ENCODE assay signal across 1 cellular context in the genomic region with DNA sequence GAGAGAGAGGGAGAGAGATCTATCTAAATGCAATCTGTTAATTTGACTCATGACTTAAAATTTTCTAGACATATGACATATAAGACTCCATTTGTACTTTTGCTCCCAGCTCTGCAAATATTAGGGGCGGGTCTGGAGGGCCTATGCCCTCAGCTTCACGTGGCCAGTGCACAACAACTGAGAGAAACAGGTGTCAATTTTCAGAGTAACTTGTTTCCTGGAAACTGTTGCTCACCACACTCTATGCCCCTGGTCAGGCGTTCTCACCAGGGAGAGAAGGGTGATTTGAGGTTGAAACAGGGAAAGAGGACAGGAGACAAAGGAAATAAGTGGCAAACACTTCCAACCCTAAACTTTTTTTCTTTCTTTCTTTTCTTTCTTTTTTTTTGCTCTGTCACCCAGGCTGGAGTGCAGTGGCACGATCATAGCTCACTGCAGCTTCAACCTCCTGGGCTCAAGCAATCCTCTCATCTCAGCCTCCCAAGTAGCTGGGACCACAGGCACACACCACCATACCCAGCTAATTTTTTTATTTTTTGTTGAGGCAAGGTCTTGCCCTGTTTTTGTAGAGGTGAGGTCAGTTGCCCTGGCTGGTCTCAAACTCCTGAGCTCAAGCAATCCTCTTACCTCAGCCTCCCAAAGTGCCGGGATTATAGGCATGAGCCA.
TF ChIP-seq lines count a peak whose summit lies in the region.

No MANE protein-coding gene starts in this region.

TF ChIP-seq in HepG2, 621 proteins besides CTCF, POLR2A, EP300 and RAD21 (continued from another document and continues in another):
- TF ChIP-seq, protein P1, sequence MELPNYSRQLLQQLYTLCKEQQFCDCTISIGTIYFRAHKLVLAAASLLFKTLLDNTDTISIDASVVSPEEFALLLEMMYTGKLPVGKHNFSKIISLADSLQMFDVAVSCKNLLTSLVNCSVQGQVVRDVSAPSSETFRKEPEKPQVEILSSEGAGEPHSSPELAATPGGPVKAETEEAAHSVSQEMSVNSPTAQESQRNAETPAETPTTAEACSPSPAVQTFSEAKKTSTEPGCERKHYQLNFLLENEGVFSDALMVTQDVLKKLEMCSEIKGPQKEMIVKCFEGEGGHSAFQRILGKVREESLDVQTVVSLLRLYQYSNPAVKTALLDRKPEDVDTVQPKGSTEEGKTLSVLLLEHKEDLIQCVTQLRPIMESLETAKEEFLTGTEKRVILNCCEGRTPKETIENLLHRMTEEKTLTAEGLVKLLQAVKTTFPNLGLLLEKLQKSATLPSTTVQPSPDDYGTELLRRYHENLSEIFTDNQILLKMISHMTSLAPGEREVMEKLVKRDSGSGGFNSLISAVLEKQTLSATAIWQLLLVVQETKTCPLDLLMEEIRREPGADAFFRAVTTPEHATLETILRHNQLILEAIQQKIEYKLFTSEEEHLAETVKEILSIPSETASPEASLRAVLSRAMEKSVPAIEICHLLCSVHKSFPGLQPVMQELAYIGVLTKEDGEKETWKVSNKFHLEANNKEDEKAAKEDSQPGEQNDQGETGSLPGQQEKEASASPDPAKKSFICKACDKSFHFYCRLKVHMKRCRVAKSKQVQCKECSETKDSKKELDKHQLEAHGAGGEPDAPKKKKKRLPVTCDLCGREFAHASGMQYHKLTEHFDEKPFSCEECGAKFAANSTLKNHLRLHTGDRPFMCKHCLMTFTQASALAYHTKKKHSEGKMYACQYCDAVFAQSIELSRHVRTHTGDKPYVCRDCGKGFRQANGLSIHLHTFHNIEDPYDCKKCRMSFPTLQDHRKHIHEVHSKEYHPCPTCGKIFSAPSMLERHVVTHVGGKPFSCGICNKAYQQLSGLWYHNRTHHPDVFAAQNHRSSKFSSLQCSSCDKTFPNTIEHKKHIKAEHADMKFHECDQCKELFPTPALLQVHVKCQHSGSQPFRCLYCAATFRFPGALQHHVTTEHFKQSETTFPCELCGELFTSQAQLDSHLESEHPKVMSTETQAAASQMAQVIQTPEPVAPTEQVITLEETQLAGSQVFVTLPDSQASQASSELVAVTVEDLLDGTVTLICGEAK (IDR thresholded peaks at IDR 0.05), result no peak
- TF ChIP-seq, protein P1 (CRISPR knock-in tag; IDR thresholded peaks at IDR 0.05), result no peak
- no peak for TF ChIP-seq SP140L (CRISPR knock-in tag; IDR thresholded peaks at IDR 0.05; ENCODE audit: borderline replicate concordance)
- peak; percentile 47; the same call in 1 of the 2 replicates for TF ChIP-seq NCOA2 (CRISPR knock-in tag; IDR thresholded peaks at IDR 0.05)
- TF ChIP-seq KLF16 (CRISPR knock-in tag; IDR thresholded peaks at IDR 0.05), result peak in 1 of 2 experiments; percentile 70; a peak in 1 of 4 replicates
- TF ChIP-seq MBD4 (IDR thresholded peaks at IDR 0.05; ENCODE audit: borderline replicate concordance, low read length), result no peak
- no peak for TF ChIP-seq ZNF850 (CRISPR knock-in tag; conservative IDR thresholded peaks at IDR 0.05)
- no peak for TF ChIP-seq ZNF724P (CRISPR knock-in tag; IDR thresholded peaks at IDR 0.05; ENCODE audit: borderline replicate concordance)
- TF ChIP-seq, protein P2, sequence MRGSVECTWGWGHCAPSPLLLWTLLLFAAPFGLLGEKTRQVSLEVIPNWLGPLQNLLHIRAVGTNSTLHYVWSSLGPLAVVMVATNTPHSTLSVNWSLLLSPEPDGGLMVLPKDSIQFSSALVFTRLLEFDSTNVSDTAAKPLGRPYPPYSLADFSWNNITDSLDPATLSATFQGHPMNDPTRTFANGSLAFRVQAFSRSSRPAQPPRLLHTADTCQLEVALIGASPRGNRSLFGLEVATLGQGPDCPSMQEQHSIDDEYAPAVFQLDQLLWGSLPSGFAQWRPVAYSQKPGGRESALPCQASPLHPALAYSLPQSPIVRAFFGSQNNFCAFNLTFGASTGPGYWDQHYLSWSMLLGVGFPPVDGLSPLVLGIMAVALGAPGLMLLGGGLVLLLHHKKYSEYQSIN (CRISPR knock-in tag; IDR thresholded peaks at IDR 0.05; ENCODE audit: borderline replicate concordance), result no peak
- TF ChIP-seq, protein P3, sequence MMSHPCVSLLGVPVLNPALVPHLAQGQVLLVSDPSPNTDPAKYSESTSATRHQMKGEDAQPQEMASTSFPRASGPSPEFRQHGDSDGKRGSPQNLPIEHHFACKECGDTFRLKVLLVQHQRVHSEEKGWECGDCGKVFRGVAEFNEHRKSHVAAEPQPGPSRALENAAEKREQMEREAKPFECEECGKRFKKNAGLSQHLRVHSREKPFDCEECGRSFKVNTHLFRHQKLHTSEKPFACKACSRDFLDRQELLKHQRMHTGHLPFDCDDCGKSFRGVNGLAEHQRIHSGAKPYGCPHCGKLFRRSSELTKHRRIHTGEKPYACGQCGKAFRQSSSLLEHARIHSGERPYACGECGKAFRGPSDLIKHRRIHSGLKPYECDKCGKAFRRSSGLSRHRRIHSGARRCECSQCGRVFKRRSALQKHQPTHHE (CRISPR knock-in tag; IDR thresholded peaks at IDR 0.05; ENCODE audit: borderline replicate concordance), result no peak
- TF ChIP-seq ZNF367 (CRISPR knock-in tag; IDR thresholded peaks at IDR 0.05; ENCODE audit: borderline replicate concordance), result no peak
- TF ChIP-seq ZNF883 (CRISPR knock-in tag; IDR thresholded peaks at IDR 0.05; ENCODE audit: not compliant biosample characterization), result no peak
- no peak for TF ChIP-seq SOX13 (IDR thresholded peaks at IDR 0.05)
- TF ChIP-seq SOX13 (CRISPR knock-in tag; conservative IDR thresholded peaks at IDR 0.05 in 1 of 2, IDR thresholded peaks at IDR 0.05 in 1 of 2), result peak in 1 of 2 experiments; percentile 69; a peak in 1 of 4 replicates
- 0 out of 2 replicates have a peak, but pooled peaks have one; percentile 55 for TF ChIP-seq MED1 (CRISPR knock-in tag; IDR thresholded peaks at IDR 0.05)
- TF ChIP-seq ZSCAN20 (CRISPR knock-in tag; IDR thresholded peaks at IDR 0.05; ENCODE audit: borderline replicate concordance), result no peak
- TF ChIP-seq ZSCAN22 (CRISPR knock-in tag; IDR thresholded peaks at IDR 0.05), result no peak
- no peak for TF ChIP-seq GABPA (IDR thresholded peaks at IDR 0.05; ENCODE audit: low read depth, low read length)
- TF ChIP-seq GABPA (CRISPR knock-in tag; IDR thresholded peaks at IDR 0.05; ENCODE audit: low read depth), result peak; percentile 35; the same call in 1 of the 2 replicates
- TF ChIP-seq, protein P4, sequence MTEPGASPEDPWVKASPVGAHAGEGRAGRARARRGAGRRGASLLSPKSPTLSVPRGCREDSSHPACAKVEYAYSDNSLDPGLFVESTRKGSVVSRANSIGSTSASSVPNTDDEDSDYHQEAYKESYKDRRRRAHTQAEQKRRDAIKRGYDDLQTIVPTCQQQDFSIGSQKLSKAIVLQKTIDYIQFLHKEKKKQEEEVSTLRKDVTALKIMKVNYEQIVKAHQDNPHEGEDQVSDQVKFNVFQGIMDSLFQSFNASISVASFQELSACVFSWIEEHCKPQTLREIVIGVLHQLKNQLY (CRISPR knock-in tag; IDR thresholded peaks at IDR 0.05), result peak; percentile 87
- no peak for TF ChIP-seq EZH2 (conservative IDR thresholded peaks at IDR 0.05; ENCODE audit: low read depth, low read length)
- peak; percentile 20; the same call in 1 of the 2 replicates for TF ChIP-seq RAD51 (IDR thresholded peaks at IDR 0.05; ENCODE audit: borderline replicate concordance)
- peak; percentile 61; the same call in 1 of the 2 replicates for TF ChIP-seq IRF2 (CRISPR knock-in tag; IDR thresholded peaks at IDR 0.05)
- TF ChIP-seq KLF15 (CRISPR knock-in tag; IDR thresholded peaks at IDR 0.05; ENCODE audit: borderline replicate concordance), result no peak
- TF ChIP-seq HNRNPL (IDR thresholded peaks at IDR 0.05; ENCODE audit: low read depth, low read length), result no peak
- 0 out of 2 replicates have a peak, but pooled peaks have one; percentile 22 for TF ChIP-seq KAT8 (CRISPR knock-in tag; IDR thresholded peaks at IDR 0.05)
- no peak for TF ChIP-seq ZNF839 (CRISPR knock-in tag; IDR thresholded peaks at IDR 0.05; ENCODE audit: borderline replicate concordance)
- TF ChIP-seq, protein P5, sequence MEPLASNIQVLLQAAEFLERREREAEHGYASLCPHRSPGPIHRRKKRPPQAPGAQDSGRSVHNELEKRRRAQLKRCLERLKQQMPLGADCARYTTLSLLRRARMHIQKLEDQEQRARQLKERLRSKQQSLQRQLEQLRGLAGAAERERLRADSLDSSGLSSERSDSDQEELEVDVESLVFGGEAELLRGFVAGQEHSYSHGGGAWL (CRISPR knock-in tag; IDR thresholded peaks at IDR 0.05), result no peak
- TF ChIP-seq RARA (CRISPR knock-in tag; IDR thresholded peaks at IDR 0.05), result peak; percentile 86
- TF ChIP-seq ZMAT3 (CRISPR knock-in tag; conservative IDR thresholded peaks at IDR 0.05), result no peak
- no peak for TF ChIP-seq CEBPG (CRISPR knock-in tag; IDR thresholded peaks at IDR 0.05)
- no peak for TF ChIP-seq ZNF484 (CRISPR knock-in tag; IDR thresholded peaks at IDR 0.05; ENCODE audit: borderline replicate concordance, low read depth)
- TF ChIP-seq TSC22D2 (CRISPR knock-in tag; IDR thresholded peaks at IDR 0.05; ENCODE audit: borderline replicate concordance), result no peak
- TF ChIP-seq ZC3H4 (CRISPR knock-in tag; IDR thresholded peaks at IDR 0.05; ENCODE audit: borderline replicate concordance), result no peak
- TF ChIP-seq FOXA3 (CRISPR knock-in tag; IDR thresholded peaks at IDR 0.05), result peak; percentile 53; the same call in 1 of the 2 replicates
- TF ChIP-seq, protein P6, sequence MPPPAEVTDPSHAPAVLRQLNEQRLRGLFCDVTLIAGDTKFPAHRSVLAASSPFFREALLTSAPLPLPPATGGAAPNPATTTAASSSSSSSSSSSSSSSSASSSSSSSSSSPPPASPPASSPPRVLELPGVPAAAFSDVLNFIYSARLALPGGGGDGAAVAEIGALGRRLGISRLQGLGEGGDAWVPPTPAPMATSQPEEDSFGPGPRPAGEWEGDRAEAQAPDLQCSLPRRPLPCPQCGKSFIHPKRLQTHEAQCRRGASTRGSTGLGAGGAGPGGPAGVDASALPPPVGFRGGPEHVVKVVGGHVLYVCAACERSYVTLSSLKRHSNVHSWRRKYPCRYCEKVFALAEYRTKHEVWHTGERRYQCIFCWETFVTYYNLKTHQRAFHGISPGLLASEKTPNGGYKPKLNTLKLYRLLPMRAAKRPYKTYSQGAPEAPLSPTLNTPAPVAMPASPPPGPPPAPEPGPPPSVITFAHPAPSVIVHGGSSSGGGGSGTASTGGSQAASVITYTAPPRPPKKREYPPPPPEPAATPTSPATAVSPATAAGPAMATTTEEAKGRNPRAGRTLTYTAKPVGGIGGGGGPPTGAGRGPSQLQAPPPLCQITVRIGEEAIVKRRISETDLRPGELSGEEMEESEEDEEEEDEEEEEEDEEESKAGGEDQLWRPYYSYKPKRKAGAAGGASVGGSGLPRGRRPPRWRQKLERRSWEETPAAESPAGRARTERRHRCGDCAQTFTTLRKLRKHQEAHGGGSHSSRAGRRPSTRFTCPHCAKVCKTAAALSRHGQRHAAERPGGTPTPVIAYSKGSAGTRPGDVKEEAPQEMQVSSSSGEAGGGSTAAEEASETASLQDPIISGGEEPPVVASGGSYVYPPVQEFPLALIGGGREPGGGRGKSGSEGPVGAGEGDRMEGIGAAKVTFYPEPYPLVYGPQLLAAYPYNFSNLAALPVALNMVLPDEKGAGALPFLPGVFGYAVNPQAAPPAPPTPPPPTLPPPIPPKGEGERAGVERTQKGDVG (CRISPR knock-in tag; IDR thresholded peaks at IDR 0.05; ENCODE audit: borderline replicate concordance), result no peak
- peak; percentile 22; the same call in 1 of the 2 replicates for TF ChIP-seq HDAC2 (CRISPR knock-in tag; IDR thresholded peaks at IDR 0.05)
- TF ChIP-seq, protein P7, sequence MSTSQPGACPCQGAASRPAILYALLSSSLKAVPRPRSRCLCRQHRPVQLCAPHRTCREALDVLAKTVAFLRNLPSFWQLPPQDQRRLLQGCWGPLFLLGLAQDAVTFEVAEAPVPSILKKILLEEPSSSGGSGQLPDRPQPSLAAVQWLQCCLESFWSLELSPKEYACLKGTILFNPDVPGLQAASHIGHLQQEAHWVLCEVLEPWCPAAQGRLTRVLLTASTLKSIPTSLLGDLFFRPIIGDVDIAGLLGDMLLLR (CRISPR knock-in tag; IDR thresholded peaks at IDR 0.05), result no peak
- no peak for TF ChIP-seq THYN1 (CRISPR knock-in tag; IDR thresholded peaks at IDR 0.05; ENCODE audit: borderline replicate concordance, low read depth)
- TF ChIP-seq ZNF143 (CRISPR knock-in tag; IDR thresholded peaks at IDR 0.05), result no peak
- TF ChIP-seq, protein P8, sequence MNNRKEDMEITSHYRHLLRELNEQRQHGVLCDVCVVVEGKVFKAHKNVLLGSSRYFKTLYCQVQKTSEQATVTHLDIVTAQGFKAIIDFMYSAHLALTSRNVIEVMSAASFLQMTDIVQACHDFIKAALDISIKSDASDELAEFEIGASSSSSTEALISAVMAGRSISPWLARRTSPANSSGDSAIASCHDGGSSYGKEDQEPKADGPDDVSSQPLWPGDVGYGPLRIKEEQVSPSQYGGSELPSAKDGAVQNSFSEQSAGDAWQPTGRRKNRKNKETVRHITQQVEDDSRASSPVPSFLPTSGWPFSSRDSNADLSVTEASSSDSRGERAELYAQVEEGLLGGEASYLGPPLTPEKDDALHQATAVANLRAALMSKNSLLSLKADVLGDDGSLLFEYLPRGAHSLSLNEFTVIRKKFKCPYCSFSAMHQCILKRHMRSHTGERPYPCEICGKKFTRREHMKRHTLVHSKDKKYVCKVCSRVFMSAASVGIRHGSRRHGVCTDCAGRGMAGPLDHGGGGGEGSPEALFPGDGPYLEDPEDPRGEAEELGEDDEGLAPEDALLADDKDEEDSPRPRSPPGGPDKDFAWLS (CRISPR knock-in tag; IDR thresholded peaks at IDR 0.05; ENCODE audit: borderline replicate concordance), result no peak
- no peak for TF ChIP-seq AHR (CRISPR knock-in tag; IDR thresholded peaks at IDR 0.05)
